In genomic region chr1:9251501-9251900, GRCh38 we compare ENCODE assay signal across 14 cellular contexts. TPM values are rescaled to one million over a fixed set of nuclear protein-coding genes. Genes with fewer than 3 reads are reported as not detected.
DNase-seq lines count a peak whose midpoint lies in the region; TF ChIP-seq lines count a peak whose summit lies in the region.
"Had no signal": no experiment of that assay in that cellular context is flagged by ENCODE, and none has a peak within 500 bp of the region (broad histone marks: within the 10 kb centered on the region; RNA-seq: fewer than 3 reads in every experiment).

No MANE protein-coding gene starts in this region.

- DNase-seq in adipocyte (ENCODE audit: low read depth): no peak
- peak; percentile 60 for DNase-seq in glutamatergic neuron
- no peak for DNase-seq in suprapubic skin (ENCODE audit: low spot score in 2 of 2)
- no peak for DNase-seq in NCI-H748 (lab: John Stamatoyannopoulos, UW; ENCODE audit: unreplicated experiment)
- DNase-seq in hepatic stellate cell (ENCODE audit: low spot score): no peak
- DNase-seq in activated T-cell treated with anti-CD3 and anti-CD28 coated beads for 4 hours: no peak
- no peak for DNase-seq in NCI-H69 (lab: John Stamatoyannopoulos, UW)
- DNase-seq: activated T-cell treated with anti-CD3 and anti-CD28 coated beads, Interleukin-2, amount 50 U/mL, for 72 hours; cortex of kidney; MG63; NCI-H2081 had no signal

- peaks cover 26% of the 10 kb centered on the region for H3K4me1 Mint-ChIP-seq in glutamatergic neuron (ENCODE audit: low read depth, unreplicated experiment)
- H3K4me1 Mint-ChIP-seq: stimulated activated memory B cell treated with anti-CD40 and anti-IgM and Interleukin-4, amounts not matched to agents 10 μg/mL and 1 μg/mL and 100 μg/mL, for 72 hours had no signal

- no peak for TF ChIP-seq POLR2A in suprapubic skin (IDR thresholded peaks at IDR 0.05)

- H3K27me3 Mint-ChIP-seq in glutamatergic neuron (ENCODE audit: unreplicated experiment): peaks cover 5% of the 10 kb centered on the region
- H3K27me3 Mint-ChIP-seq: natural killer cell treated with Interleukin-12 subunit alpha and Interleukin-12 subunit beta and Interleukin-15 and Interleukin-18, amount 100 ng/mL, for 72 hours; stimulated activated memory B cell treated with anti-CD40 and anti-IgM and Interleukin-4, amounts not matched to agents 10 μg/mL and 1 μg/mL and 100 μg/mL, for 72 hours had no signal

- H3K36me3 ChIP-seq in adipocyte (ENCODE audit: control insufficient read depth, insufficient read depth, low read length, severe bottlenecking) (peaks cover 45% of the 10 kb centered on the region), muscle layer of colon (ENCODE audit: insufficient read depth, low read length) (peaks cover 16% of the 10 kb centered on the region), suprapubic skin (peaks cover 22% of the 10 kb centered on the region)
- H3K36me3 ChIP-seq: MG63 had no signal

- H3K4me1 ChIP-seq in adipocyte (ENCODE audit: control insufficient read depth, insufficient read depth, low read length) (peaks cover 27% of the 10 kb centered on the region), muscle layer of colon (ENCODE audit: insufficient read depth, low read length) (peaks cover 49% of the 10 kb centered on the region), suprapubic skin (peaks cover 59% of the 10 kb centered on the region)

- H3K9me3 ChIP-seq in adipocyte (ENCODE audit: control insufficient read depth, low read length): no peaks in the 10 kb centered on the region
- no peaks in the 10 kb centered on the region for H3K9me3 ChIP-seq in muscle layer of colon (ENCODE audit: low read length)
- H3K9me3 ChIP-seq in suprapubic skin: no peaks in the 10 kb centered on the region
- H3K9me3 ChIP-seq: MG63 had no signal

- peak overlapping the region; percentile 49 for H3K9ac ChIP-seq in adipocyte (ENCODE audit: low read length)
- H3K9ac ChIP-seq in muscle layer of colon (ENCODE audit: low read length): no peak overlapping the region

- TF ChIP-seq CTCF in glutamatergic neuron (IDR thresholded peaks at IDR 0.05; ENCODE audit: partially characterized antibody, unreplicated experiment) (no peak), suprapubic skin (IDR thresholded peaks at IDR 0.05) (no peak)

- H3K36me3 Mint-ChIP-seq in glutamatergic neuron (ENCODE audit: unreplicated experiment): no peaks in the 10 kb centered on the region
- H3K36me3 Mint-ChIP-seq: natural killer cell treated with Interleukin-12 subunit alpha and Interleukin-12 subunit beta and Interleukin-15 and Interleukin-18, amount 100 ng/mL, for 72 hours had no signal

- no peak for TF ChIP-seq EP300 in suprapubic skin (IDR thresholded peaks at IDR 0.05)

- 23% methylated on average over 5 of the region's 6 CpGs for WGBS in suprapubic skin

- peak overlapping the region; percentile 65 for H3K4me3 Mint-ChIP-seq in glutamatergic neuron (ENCODE audit: unreplicated experiment)
- H3K4me3 Mint-ChIP-seq: activated T-cell treated with anti-CD3 and anti-CD28 coated beads, Interleukin-2, amount 50 U/mL, for 72 hours; natural killer cell treated with Interleukin-12 subunit alpha and Interleukin-12 subunit beta and Interleukin-15 and Interleukin-18, amount 100 ng/mL, for 72 hours; stimulated activated memory B cell treated with anti-CD40 and anti-IgM and Interleukin-4, amounts not matched to agents 10 μg/mL and 1 μg/mL and 100 μg/mL, for 72 hours had no signal

- H3K4me3 ChIP-seq in adipocyte (ENCODE audit: low read length) (no peak overlapping the region), muscle layer of colon (ENCODE audit: low read depth in 1 of 2, low read length in 2 of 2) (peak overlapping the region in 1 of 2 donors; percentile 39), suprapubic skin (peak overlapping the region; percentile 35)
- H3K4me3 ChIP-seq: MG63 had no signal

- H3K27ac Mint-ChIP-seq in glutamatergic neuron (ENCODE audit: unreplicated experiment): peak overlapping the region; percentile 83
- H3K27ac Mint-ChIP-seq: activated T-cell treated with anti-CD3 and anti-CD28 coated beads, Interleukin-2, amount 50 U/mL, for 72 hours; natural killer cell treated with Interleukin-12 subunit alpha and Interleukin-12 subunit beta and Interleukin-15 and Interleukin-18, amount 100 ng/mL, for 72 hours; stimulated activated memory B cell treated with anti-CD40 and anti-IgM and Interleukin-4, amounts not matched to agents 10 μg/mL and 1 μg/mL and 100 μg/mL, for 72 hours had no signal

- H3K27me3 ChIP-seq in adipocyte (replicated peaks; ENCODE audit: control insufficient read depth, insufficient read depth, low read length) (no peaks in the 10 kb centered on the region), muscle layer of colon (ENCODE audit: control insufficient read depth in 1 of 2, insufficient read depth in 2 of 2, low read length in 2 of 2) (no peaks in the 10 kb centered on the region), suprapubic skin (no peaks in the 10 kb centered on the region)
- H3K27me3 ChIP-seq: MG63 had no signal

- H3K9me3 Mint-ChIP-seq in glutamatergic neuron (ENCODE audit: unreplicated experiment): peaks cover 6% of the 10 kb centered on the region
- H3K9me3 Mint-ChIP-seq: activated T-cell treated with anti-CD3 and anti-CD28 coated beads, Interleukin-2, amount 50 U/mL, for 72 hours; natural killer cell treated with Interleukin-12 subunit alpha and Interleukin-12 subunit beta and Interleukin-15 and Interleukin-18, amount 100 ng/mL, for 72 hours; stimulated activated memory B cell treated with anti-CD40 and anti-IgM and Interleukin-4, amounts not matched to agents 10 μg/mL and 1 μg/mL and 100 μg/mL, for 72 hours had no signal

- peak overlapping the region; percentile 79 for H3K27ac ChIP-seq in muscle layer of colon (ENCODE audit: low read depth, low read length)
- H3K27ac ChIP-seq in suprapubic skin: peak overlapping the region; percentile 73

RNA-seq across cellular contexts. Expression of gene H6PD, which starts 16.9 kb away (rescaled TPM):
- total RNA-seq in glutamatergic neuron (ENCODE audit: unreplicated experiment) (5.0 TPM), suprapubic skin (100 to 1,000 TPM in 2 of 4 donors, 10 to 100 TPM in 2; 83.6 to 130 (median 106) TPM)

RNA-seq across cellular contexts. Expression of gene SPSB1, which starts 41.2 kb away (rescaled TPM):
- total RNA-seq in glutamatergic neuron (ENCODE audit: unreplicated experiment) (78.6 TPM), suprapubic skin (10 to 100 TPM; 28.3 to 49.2 (median 42.1) TPM)

Comparison
In these comparisons a context has a peak if more than half of its experiments do, and no peak if none do; other contexts are left out.
1. RNA of gene H6PD, which starts 16.9 kb away (total RNA-seq): 83.6 to 130 TPM in suprapubic skin; 5.0 TPM in glutamatergic neuron (single experiment); every median in the first group is over 10 times any median in the second.